ENCODE assay signal across 9 cellular contexts in the genomic region with DNA sequence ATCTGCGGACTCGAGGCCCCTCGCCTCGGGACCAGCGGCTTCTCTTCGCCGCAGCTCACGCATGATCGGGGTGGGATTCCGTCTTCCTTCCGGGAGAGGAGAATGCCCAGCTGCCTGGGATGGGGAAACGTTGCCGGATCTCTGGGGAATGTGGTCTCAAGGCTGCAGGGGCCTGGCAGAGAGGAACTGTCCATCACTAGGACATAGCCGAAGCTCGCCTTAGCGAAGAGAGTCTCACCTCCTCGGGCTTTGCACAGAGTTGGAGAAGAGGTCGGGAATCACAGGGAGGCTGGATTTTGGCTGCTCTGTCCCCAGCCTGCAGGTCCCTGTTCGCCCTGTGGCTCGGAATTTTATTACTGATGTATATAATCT. TPM values are rescaled to one million over a fixed set of nuclear protein-coding genes. Genes with fewer than 3 reads are reported as not detected.
DNase-seq lines count a peak whose midpoint lies in the region; FAIRE-seq and TF ChIP-seq lines count a peak whose summit lies in the region.
"Had no signal": no experiment of that assay in that cellular context is flagged by ENCODE, and none has a peak within 500 bp of the region (broad histone marks: within the 10 kb centered on the region; RNA-seq: fewer than 3 reads in every experiment).

No MANE protein-coding gene starts in this region.

- H3K4me3 Mint-ChIP-seq in neural crest cell = peak overlapping the region; percentile 90

- TF ChIP-seq POLR2A in GM12891 (IDR thresholded peaks at IDR 0.05; ENCODE audit: low read depth, low read length) = no peak

- H3K9me3 Mint-ChIP-seq in neural crest cell = no peaks in the 10 kb centered on the region

- no peaks in the 10 kb centered on the region for H3K9me3 ChIP-seq in SK-N-MC (ENCODE audit: low read depth, low read length)

- no peak for FAIRE-seq in GM12891 (lab: Jason Lieb, UNC)

- H3K27ac Mint-ChIP-seq in neural crest cell (ENCODE audit: unreplicated experiment) = peak overlapping the region; percentile 35

- H3K27me3 Mint-ChIP-seq in neural crest cell (ENCODE audit: low read depth) = peaks cover 25% of the 10 kb centered on the region

- H3K27ac ChIP-seq in SK-N-MC = no peak overlapping the region

- H3K9ac ChIP-seq in SK-N-MC (ENCODE audit: insufficient read length) = no peak overlapping the region

- peaks cover 35% of the 10 kb centered on the region for H3K4me1 Mint-ChIP-seq in neural crest cell

- peak overlapping the region; percentile 80 for H3K4me3 ChIP-seq in SK-N-MC

- no peaks in the 10 kb centered on the region for H3K36me3 ChIP-seq in SK-N-MC (ENCODE audit: insufficient read depth, low read length)

- peaks cover 7% of the 10 kb centered on the region for H3K36me3 Mint-ChIP-seq in neural crest cell (ENCODE audit: low read depth)

- DNase-seq in NCI-H748 (lab: John Stamatoyannopoulos, UW; ENCODE audit: unreplicated experiment) (peak; percentile 68), NCI-H748 treated with DMSO at 0.1 percent for 48 hours (lab: John Stamatoyannopoulos, UW) (no peak), SK-N-MC (ENCODE audit: low read depth, low spot score) (no peak), fibroblast of gingiva (ENCODE audit: low read depth) (peak; percentile 67), neural crest cell (ENCODE audit: low read depth, low spot score) (peak; percentile 22), NCI-H187 (lab: John Stamatoyannopoulos, UW) (no peak), GM12891 (ENCODE audit: insufficient read length, low spot score) (no peak)
- no peak for DNase-seq in stimulated activated naive CD4-positive, alpha-beta T cell treated with Interleukin-2 at 50 U/mL for 16 hours (lab: John Stamatoyannopoulos, UW)
- DNase-seq: DND-41 had no signal

- TF ChIP-seq CTCF in neural crest cell (conservative IDR thresholded peaks at IDR 0.05) = no peak

TF ChIP-seq in GM12891, 5 proteins besides CTCF, POLR2A, EP300 and RAD21:
- TF ChIP-seq POU2F2 (IDR thresholded peaks at IDR 0.05; ENCODE audit: low read depth, low read length) (no peak), SPI1 (IDR thresholded peaks at IDR 0.05; ENCODE audit: low read depth, low read length) (no peak), TAF1 (IDR thresholded peaks at IDR 0.05; ENCODE audit: low read depth, low read length) (no peak), PAX5 (IDR thresholded peaks at IDR 0.05; ENCODE audit: insufficient read depth, low read length, severe bottlenecking) (no peak), POLR2AphosphoS5 (IDR thresholded peaks at IDR 0.05; ENCODE audit: low read depth, low read length) (no peak)

RNA-seq across cellular contexts. Expression of a gene that starts 1.4 kb away (rescaled TPM):
- total RNA-seq in neural crest cell = 82.7 and 92.7 TPM in 2 replicates
- polyA plus RNA-seq in GM12891 (2012; ENCODE audit: low read depth, missing spikeins) = 1.4 TPM

Comparison
In these comparisons a context has a peak if more than half of its experiments do, and no peak if none do; other contexts are left out.
1. DNase-seq: peak in NCI-H748 (single experiment), fibroblast of gingiva (single experiment) and neural crest cell (single experiment); none in NCI-H748 treated with DMSO at 0.1 percent for 48 hours (single experiment), SK-N-MC (single experiment), stimulated activated naive CD4-positive, alpha-beta T cell treated with Interleukin-2 at 50 U/mL for 16 hours (single experiment), NCI-H187 (0 of 2) and GM12891 (single experiment).